ENCODE assay signal across 8 cellular contexts in the genomic region with DNA sequence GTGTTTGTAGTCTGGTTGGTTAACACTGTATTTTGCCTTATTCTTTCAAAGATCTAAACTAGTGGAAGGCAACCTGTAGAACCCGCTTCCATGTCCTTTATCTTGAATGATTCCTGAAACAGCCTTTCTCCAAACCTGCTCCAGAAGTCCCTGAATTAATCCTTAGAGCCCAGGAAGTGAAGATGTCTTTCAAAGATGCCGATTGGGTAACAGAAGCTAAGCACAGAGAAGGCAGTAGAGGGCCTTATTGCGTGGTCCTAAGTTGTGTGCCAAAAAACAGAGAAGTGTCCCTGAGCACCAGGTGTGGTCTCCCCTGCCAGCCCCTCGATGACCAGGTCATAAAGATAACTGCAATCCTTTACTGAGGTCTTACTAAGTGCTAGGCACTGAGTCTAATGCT. TPM values are rescaled to one million over a fixed set of nuclear protein-coding genes. Genes with fewer than 3 reads are reported as not detected.
DNase-seq lines count a peak whose midpoint lies in the region; ATAC-seq and TF ChIP-seq lines count a peak whose summit lies in the region.

No MANE protein-coding gene starts in this region.

- ATAC-seq in memory B cell (ENCODE audit: low read depth), result no peak
- no peak for ATAC-seq in HG02970 (IDR thresholded peaks at IDR 0.05; ENCODE audit: low FRiP score, unreplicated experiment)

- DNase-seq in BJ (ENCODE audit: low read depth), result no peak
- DNase-seq in GM20000 (ENCODE audit: low spot score), result peak; percentile 38
- no peak for DNase-seq in NT2/D1 (ENCODE audit: low read depth, low spot score)
- peak; percentile 44 for DNase-seq in cerebellar cortex (ENCODE audit: low spot score)
- no peak for DNase-seq in memory B cell (ENCODE audit: low spot score in 2 of 2)
- no peak for DNase-seq in NCI-H2081 treated with DMSO at 0.1 percent for 48 hours (lab: John Stamatoyannopoulos, UW)
- no peak for DNase-seq in COR-L47 (lab: John Stamatoyannopoulos, UW)

- CTCF ChIA-PET in BJ (lab: Yijun Ruan, JAX), result interaction anchor here (1.0 to 1.3 kb wide), 8 partner anchors 8 to 251 kb away, joined by 3 to 5 read pairs (median 3); partner anchors contain the start of gene ZSCAN16

- peaks cover 3% of the 10 kb centered on the region for H3K9me3 Mint-ChIP-seq in memory B cell

- H3K27ac Mint-ChIP-seq in memory B cell, result peak overlapping the region; percentile 92

- H3K9ac ChIP-seq in NT2/D1 (ENCODE audit: insufficient read length, low read depth), result peak overlapping the region; percentile 90

- POLR2A ChIA-PET in BJ (lab: Charles Lee), result interaction anchor here (1.2 kb wide), 1 partner anchor 32 kb away, joined by 3 read pairs; no protein-coding TSS in a partner anchor

- H3K9me3 ChIP-seq in NT2/D1 (ENCODE audit: insufficient read depth, low read length), result no peaks in the 10 kb centered on the region

- peaks cover 3% of the 10 kb centered on the region for H3K36me3 Mint-ChIP-seq in memory B cell

- H3K4me1 ChIP-seq in NT2/D1 (ENCODE audit: insufficient read depth, insufficient read length), result no peaks in the 10 kb centered on the region

- H3K36me3 ChIP-seq in BJ (ENCODE audit: control insufficient read depth, insufficient read depth, low read length) (no peaks in the 10 kb centered on the region), NT2/D1 (ENCODE audit: insufficient read depth, insufficient read length, low read length) (no peaks in the 10 kb centered on the region)

- no peak for TF ChIP-seq CTCF in BJ (IDR thresholded peaks at IDR 0.05; ENCODE audit: insufficient read depth, low read depth, low read length)
- no peak for TF ChIP-seq CTCF in GM20000 (IDR thresholded peaks at IDR 0.05; ENCODE audit: extremely low read depth, missing control alignments)

- peak overlapping the region; percentile 96 for H3K4me3 Mint-ChIP-seq in memory B cell

- peaks cover 5% of the 10 kb centered on the region for H3K27me3 Mint-ChIP-seq in memory B cell

- H3K27me3 ChIP-seq in BJ (ENCODE audit: control insufficient read depth, insufficient read depth, low read length), result no peaks in the 10 kb centered on the region
- no peaks in the 10 kb centered on the region for H3K27me3 ChIP-seq in NT2/D1 (ENCODE audit: insufficient read depth, insufficient read length)

- peaks cover 4% of the 10 kb centered on the region for H3K4me1 Mint-ChIP-seq in memory B cell

- H3K4me3 ChIP-seq in BJ (ENCODE audit: low read depth, low read length), result peak overlapping the region; percentile 64
- H3K4me3 ChIP-seq in NT2/D1 (ENCODE audit: insufficient read length, low read depth), result peak overlapping the region; percentile 64

RNA-seq across cellular contexts. Expression of gene ZSCAN16, which starts 19.1 kb away (rescaled TPM):
- polyA plus RNA-seq in BJ (2011; rRNA removed), result 1.8 and 2.3 TPM in 2 replicates
- 0.57 and 1.1 TPM in 2 replicates for polyA minus RNA-seq in BJ (2011; rRNA and poly(A)+ RNA removed)

RNA-seq across cellular contexts. Expression of gene ZNF165, which starts 24.9 kb away (rescaled TPM):
- polyA plus RNA-seq in BJ (2011; rRNA removed), result 0.10 and 0.38 TPM in 2 replicates
- 0.14 and 0.21 TPM in 2 replicates for polyA minus RNA-seq in BJ (2011; rRNA and poly(A)+ RNA removed)

RNA-seq across cellular contexts. Expression of gene ZKSCAN8, which starts 36.4 kb away (rescaled TPM):
- 5.5 and 8.3 TPM in 2 replicates for polyA plus RNA-seq in BJ (2011; rRNA removed)
- 13.7 and 19.1 TPM in 2 replicates for polyA minus RNA-seq in BJ (2011; rRNA and poly(A)+ RNA removed)

Comparison
In these comparisons a context has a peak if more than half of its experiments do, and no peak if none do; other contexts are left out.
1. DNase-seq: peak in GM20000 (single experiment) and cerebellar cortex (single experiment); none in BJ (single experiment), NT2/D1 (single experiment), memory B cell (0 of 2), NCI-H2081 treated with DMSO at 0.1 percent for 48 hours (single experiment) and COR-L47 (single experiment).